25 cellular contexts compared by ENCODE assay signal in the genomic region with DNA sequence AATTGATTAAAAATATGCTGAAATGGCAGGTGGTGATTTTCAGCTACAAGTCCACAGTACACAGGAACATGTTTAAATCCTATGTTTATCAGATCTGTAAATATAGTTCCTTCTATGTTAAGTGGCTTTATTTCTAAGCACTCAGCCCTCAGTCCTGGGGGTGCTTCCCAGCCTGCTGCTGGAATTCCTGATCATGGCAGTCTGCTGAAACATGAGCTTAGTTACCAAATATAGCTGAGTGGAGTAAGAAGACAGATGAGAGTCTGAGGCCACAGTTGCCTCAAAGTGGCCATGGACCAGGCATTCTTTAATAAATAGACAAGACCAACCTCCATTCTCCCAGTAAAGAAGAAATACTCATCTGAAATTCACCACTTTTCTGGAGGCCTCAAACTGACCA. TPM values are rescaled to one million over a fixed set of nuclear protein-coding genes. Genes with fewer than 3 reads are reported as not detected.
DNase-seq lines count a peak whose midpoint lies in the region; ATAC-seq and TF ChIP-seq lines count a peak whose summit lies in the region.
"Had no signal": no experiment of that assay in that cellular context is flagged by ENCODE, and none has a peak within 500 bp of the region (broad histone marks: within the 10 kb centered on the region; RNA-seq: fewer than 3 reads in every experiment).

No MANE protein-coding gene starts in this region.

- H3K36me3 ChIP-seq in gastroesophageal sphincter = no peaks in the 10 kb centered on the region
- H3K36me3 ChIP-seq: adrenal gland, lower lobe of right lung, stomach, tibial nerve had no signal

- H3K27me3 ChIP-seq in AG04450 (ENCODE audit: control insufficient read depth, insufficient read depth, low read length) (no peaks in the 10 kb centered on the region), gastroesophageal sphincter (no peaks in the 10 kb centered on the region)
- H3K27me3 ChIP-seq: adrenal gland, stomach, tibial nerve had no signal

- no peaks in the 10 kb centered on the region for H3K4me1 ChIP-seq in gastroesophageal sphincter
- H3K4me1 ChIP-seq: adrenal gland, lower lobe of right lung, parathyroid adenoma, stomach, tibial nerve had no signal

- no peak for TF ChIP-seq EP300 in gastroesophageal sphincter (IDR thresholded peaks at IDR 0.05)

- peak; percentile 96 for ATAC-seq in left ventricle myocardium superior
- ATAC-seq in gastroesophageal sphincter = no peak
- ATAC-seq: lower lobe of right lung, sciatic nerve had no signal

- no peak overlapping the region for H3K4me3 Mint-ChIP-seq in chondrocyte (ENCODE audit: unreplicated experiment)
- H3K4me3 Mint-ChIP-seq in activated CD4-positive, alpha-beta T cell treated with anti-CD3 and anti-CD28 coated beads, Interleukin-2, amount 10 ng/mL, durations not matched to agents 7 days and 5 days = no peak overlapping the region
- H3K4me3 Mint-ChIP-seq: activated T-cell treated with anti-CD3 and anti-CD28 coated beads, Interleukin-2, amount 50 U/mL, for 24 hours; IgD-negative memory B cell; neural crest cell had no signal

- TF ChIP-seq POLR2A in gastroesophageal sphincter (IDR thresholded peaks at IDR 0.05) = no peak

- intact Hi-C loops in left ventricle myocardium superior (cut with micrococcal nuclease) = no loop called here

- H3K9me3 ChIP-seq in AG04450 (ENCODE audit: control insufficient read depth, insufficient read depth, low read length) = no peaks in the 10 kb centered on the region
- no peaks in the 10 kb centered on the region for H3K9me3 ChIP-seq in gastroesophageal sphincter
- H3K9me3 ChIP-seq: adrenal gland, lower lobe of right lung, stomach, tibial nerve had no signal

- POLR2A ChIA-PET in AG04450 (lab: Yijun Ruan, JAX) = interaction anchor here (1.0 kb wide), 1 partner anchor 76 kb away, joined by 3 read pairs; no protein-coding TSS in a partner anchor
- POLR2A ChIA-PET in activated CD4-positive, alpha-beta T cell treated with anti-CD3 and anti-CD28 coated beads, Interleukin-2, amount 10 ng/mL, durations not matched to agents 7 days and 5 days (lab: Charles Lee) = no interaction called here

- H3K4me3 ChIP-seq in AG04450 (ENCODE audit: low read depth, low read length) (no peak overlapping the region), gastroesophageal sphincter (no peak overlapping the region)
- H3K4me3 ChIP-seq: adrenal gland, lower lobe of right lung, SK-N-MC, stomach, tibial nerve had no signal

- H3K27ac Mint-ChIP-seq in chondrocyte (ENCODE audit: unreplicated experiment) = peak overlapping the region; percentile 58
- no peak overlapping the region for H3K27ac Mint-ChIP-seq in activated CD4-positive, alpha-beta T cell treated with anti-CD3 and anti-CD28 coated beads, Interleukin-2, amount 10 ng/mL, durations not matched to agents 7 days and 5 days
- H3K27ac Mint-ChIP-seq: activated T-cell treated with anti-CD3 and anti-CD28 coated beads, Interleukin-2, amount 50 U/mL, for 24 hours; IgD-negative memory B cell had no signal

- CTCF ChIA-PET in AG04450 (lab: Charles Lee) = interaction anchor here (0.6 to 1.8 kb wide), 2 partner anchors 18 to 1421 kb away, joined by 3 to 6 read pairs; no protein-coding TSS in a partner anchor
- CTCF ChIA-PET in activated CD4-positive, alpha-beta T cell treated with anti-CD3 and anti-CD28 coated beads, Interleukin-2, amount 10 ng/mL, durations not matched to agents 7 days and 5 days (lab: Charles Lee) = interaction anchor here (0.8 to 1.0 kb wide), 3 partner anchors 8 to 21 kb away, joined by 3 read pairs; no protein-coding TSS in a partner anchor

- H3K9me3 Mint-ChIP-seq in chondrocyte (ENCODE audit: low read depth) = no peaks in the 10 kb centered on the region
- H3K9me3 Mint-ChIP-seq in activated CD4-positive, alpha-beta T cell treated with anti-CD3 and anti-CD28 coated beads, Interleukin-2, amount 10 ng/mL, durations not matched to agents 7 days and 5 days = no peaks in the 10 kb centered on the region
- H3K9me3 Mint-ChIP-seq: activated T-cell treated with anti-CD3 and anti-CD28 coated beads, Interleukin-2, amount 50 U/mL, for 24 hours; neural crest cell had no signal

- TF ChIP-seq CTCF in AG04450 (IDR thresholded peaks at IDR 0.05; ENCODE audit: low read depth, low read length) (no peak), chondrocyte (IDR thresholded peaks at IDR 0.05) (no peak), gastroesophageal sphincter (IDR thresholded peaks at IDR 0.05) (no peak)

- H3K4me1 Mint-ChIP-seq in chondrocyte (ENCODE audit: low read depth) = peaks cover 13% of the 10 kb centered on the region
- H3K4me1 Mint-ChIP-seq in activated CD4-positive, alpha-beta T cell treated with anti-CD3 and anti-CD28 coated beads, Interleukin-2, amount 10 ng/mL, durations not matched to agents 7 days and 5 days = peaks cover 6% of the 10 kb centered on the region
- H3K4me1 Mint-ChIP-seq: IgD-negative memory B cell, neural crest cell had no signal

- DNase-seq in AG04450 (ENCODE audit: low read depth, low spot score) (peak; percentile 59), LHCN-M2 (ENCODE audit: low read depth) (peak; percentile 33), chondrocyte (ENCODE audit: low spot score) (no peak), left ventricle myocardium superior (no peak), NCI-H69 (lab: John Stamatoyannopoulos, UW) (no peak), globus pallidus (ENCODE audit: low spot score) (no peak)
- no peak for DNase-seq in activated CD4-positive, alpha-beta T cell treated with anti-CD3 and anti-CD28 coated beads, Interleukin-2, amount 10 ng/mL, durations not matched to agents 7 days and 5 days
- DNase-seq: activated CD4-positive, alpha-beta T cell treated with anti-CD3 and anti-CD28 coated beads for 4 hours; activated naive CD4-positive, alpha-beta T cell; activated T-cell treated with anti-CD3 and anti-CD28 coated beads, Interleukin-2, amount 50 U/mL, for 24 hours; adrenal gland; caudate nucleus; lower lobe of right lung; NCI-H1105 treated with DMSO at 0.1 percent for 48 hours; NCI-H2029 treated with DMSO at 0.1 percent for 48 hours; NCI-H524 treated with DMSO at 0.1 percent for 48 hours; stomach; T-helper 2 cell had no signal

- no peaks in the 10 kb centered on the region for H3K36me3 Mint-ChIP-seq in chondrocyte (ENCODE audit: low read depth)
- H3K36me3 Mint-ChIP-seq in activated CD4-positive, alpha-beta T cell treated with anti-CD3 and anti-CD28 coated beads, Interleukin-2, amount 10 ng/mL, durations not matched to agents 7 days and 5 days (ENCODE audit: low read depth) = no peaks in the 10 kb centered on the region
- H3K36me3 Mint-ChIP-seq: IgD-negative memory B cell had no signal

- no peaks in the 10 kb centered on the region for H3K27me3 Mint-ChIP-seq in chondrocyte (ENCODE audit: low read depth)
- H3K27me3 Mint-ChIP-seq in activated CD4-positive, alpha-beta T cell treated with anti-CD3 and anti-CD28 coated beads, Interleukin-2, amount 10 ng/mL, durations not matched to agents 7 days and 5 days = no peaks in the 10 kb centered on the region

- H3K27ac ChIP-seq in AG04450 (ENCODE audit: low read depth, low read length) = no peak overlapping the region
- no peak overlapping the region for H3K27ac ChIP-seq in gastroesophageal sphincter
- H3K27ac ChIP-seq: adrenal gland, lower lobe of right lung, parathyroid adenoma, SK-N-MC, stomach, tibial nerve had no signal

RNA-seq across cellular contexts. Expression of a gene that starts 17.1 kb away (rescaled TPM):
- polyA plus RNA-seq in AG04450 (2011; rRNA removed) = 7.1 and 8.4 TPM in 2 replicates
- polyA minus RNA-seq in AG04450 (2011; rRNA and poly(A)+ RNA removed) = 5.7 and 11.9 TPM in 2 replicates
- 7.5 and 13.7 TPM in 2 replicates for total RNA-seq in LHCN-M2 (2014; rRNA removed)
- 1.3 TPM for polyA plus RNA-seq in LHCN-M2 (2012)
- 4.2 to 7.1 TPM (median 5.9 TPM) in 3 replicates for total RNA-seq in chondrocyte
- total RNA-seq in left ventricle myocardium superior = 5.6 TPM
- total RNA-seq in activated CD4-positive, alpha-beta T cell treated with anti-CD3 and anti-CD28 coated beads, Interleukin-2, amount 10 ng/mL, durations not matched to agents 7 days and 5 days = 100 to 1,000 TPM; 125 to 127 TPM
- total RNA-seq in gastroesophageal sphincter = 10 to 100 TPM in 3 of 4 donors, 1 to 10 TPM in 1; 4.6 to 24.3 (median 13.8) TPM

Comparison
In these comparisons a context has a peak if more than half of its experiments do, and no peak if none do; other contexts are left out.
1. DNase-seq: peak in AG04450 (single experiment) and LHCN-M2 (single experiment); none in chondrocyte (single experiment), left ventricle myocardium superior (single experiment), NCI-H69 (single experiment), globus pallidus (single experiment) and activated CD4-positive, alpha-beta T cell treated with anti-CD3 and anti-CD28 coated beads, Interleukin-2, amount 10 ng/mL, durations not matched to agents 7 days and 5 days (single experiment).